ENCODE assay signal across 8 cellular contexts in the genomic region with DNA sequence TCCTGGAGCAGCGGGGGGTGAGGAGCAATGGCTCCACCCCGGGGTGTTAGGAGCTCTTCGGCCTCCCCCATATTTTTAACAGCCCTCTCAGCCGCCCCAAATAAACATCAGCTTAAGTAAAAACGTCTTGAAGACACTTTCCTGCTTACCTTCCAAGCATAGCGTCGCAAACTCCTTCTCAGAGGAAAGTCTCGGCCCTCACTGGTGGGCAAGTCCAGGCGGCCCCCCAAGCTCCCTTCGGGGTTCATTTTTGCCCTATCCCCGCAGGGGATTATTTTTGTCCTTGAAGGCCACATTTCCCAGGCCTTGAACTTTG. TPM values are rescaled to one million over a fixed set of nuclear protein-coding genes. Genes with fewer than 3 reads are reported as not detected.
DNase-seq lines count a peak whose midpoint lies in the region; ATAC-seq and TF ChIP-seq lines count a peak whose summit lies in the region.

No MANE protein-coding gene starts in this region.

- peaks cover 10% of the 10 kb centered on the region for H3K36me3 ChIP-seq in RWPE2 (ENCODE audit: low read depth)

- H3K27ac ChIP-seq in RWPE2 (ENCODE audit: poor library complexity, severe bottlenecking): no peak overlapping the region

- peaks cover 20% of the 10 kb centered on the region for H3K4me1 ChIP-seq in RWPE2 (ENCODE audit: insufficient read depth, poor library complexity, severe bottlenecking)

- DNase-seq in GM13976 (ENCODE audit: low spot score): peak; percentile 51
- peak; percentile 71 for DNase-seq in RWPE2 (ENCODE audit: low spot score)
- DNase-seq in fibroblast of villous mesenchyme (ENCODE audit: low read depth): no peak
- DNase-seq in skeletal muscle cell (ENCODE audit: low read depth): no peak
- DNase-seq in putamen (ENCODE audit: low spot score): no peak
- no peak for DNase-seq in NCI-H526 treated with DMSO at 0.1 percent for 48 hours (lab: John Stamatoyannopoulos, UW)
- no peak for DNase-seq in hepatic stellate cell (ENCODE audit: low spot score)

- no peaks in the 10 kb centered on the region for H3K9me3 ChIP-seq in RWPE2 (ENCODE audit: severe bottlenecking)

- in situ Hi-C loops in GM13976 (cut with MboI; ENCODE audit: low sequenced_read_pairs, unreplicated experiment): loop anchor here (10.0 to 25.0 kb wide), 2 partner anchors 83 to 795 kb away; no protein-coding TSS in a partner anchor

- no peaks in the 10 kb centered on the region for H3K27me3 ChIP-seq in RWPE2 (ENCODE audit: insufficient read depth, poor library complexity, severe bottlenecking)

- H3K4me3 ChIP-seq in RWPE2 (ENCODE audit: severe bottlenecking) (peak overlapping the region; percentile 62), fibroblast of villous mesenchyme (ENCODE audit: low read depth, low read length) (peak overlapping the region; percentile 56), skeletal muscle cell (ENCODE audit: low read depth, low read length) (peak overlapping the region; percentile 75)

- no peak for ATAC-seq in RWPE2 (ENCODE audit: low read depth)
- no peak for ATAC-seq in GM19452 (IDR thresholded peaks at IDR 0.05; ENCODE audit: unreplicated experiment)

- no peak for TF ChIP-seq CTCF in GM13976 (IDR thresholded peaks at IDR 0.05; ENCODE audit: borderline replicate concordance, control extremely low read depth, extremely low read depth, insufficient read depth, missing control alignments)
- TF ChIP-seq CTCF in RWPE2 (IDR thresholded peaks at IDR 0.05; ENCODE audit: poor library complexity, severe bottlenecking): no peak
- no peak for TF ChIP-seq CTCF in fibroblast of villous mesenchyme (IDR thresholded peaks at IDR 0.05; ENCODE audit: insufficient read depth, low read depth, low read length)

RNA-seq across cellular contexts. Expression of a gene that starts 0.9 kb away (rescaled TPM):
- 5.2 and 8.2 TPM in 2 replicates for total RNA-seq in fibroblast of villous mesenchyme

RNA-seq across cellular contexts. Expression of a gene that starts 41.0 kb away (rescaled TPM):
- total RNA-seq in fibroblast of villous mesenchyme: 26.7 and 28.5 TPM in 2 replicates

Comparison
In these comparisons a context has a peak if more than half of its experiments do, and no peak if none do; other contexts are left out.
1. DNase-seq: peak in GM13976 (single experiment) and RWPE2 (single experiment); none in fibroblast of villous mesenchyme (single experiment), skeletal muscle cell (single experiment), putamen (single experiment), NCI-H526 treated with DMSO at 0.1 percent for 48 hours (single experiment) and hepatic stellate cell (single experiment).
2. Peak in every context shown above with its lines, with median percentiles within 50 percentile points of each other: H3K4me3 ChIP-seq.